ENCODE assay signal across 20 cellular contexts in the genomic region with DNA sequence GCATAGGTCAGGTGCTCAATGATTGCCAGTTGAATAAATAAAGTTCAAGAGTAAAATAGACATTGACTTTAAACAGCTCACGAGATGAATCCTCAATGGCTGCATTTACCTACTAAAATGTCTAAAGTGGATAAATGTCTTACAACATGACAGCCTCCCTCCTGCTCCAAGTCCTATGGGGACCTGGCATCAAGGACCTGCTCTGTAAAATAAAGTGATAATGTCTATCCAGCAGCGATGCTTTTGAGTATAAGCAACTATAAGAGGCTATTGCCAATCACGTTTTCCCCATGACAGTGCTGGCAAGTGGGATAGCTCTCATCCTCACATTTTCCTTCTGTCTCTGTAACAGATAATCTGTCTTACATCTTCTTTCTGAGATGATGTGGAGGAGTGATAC. TPM values are rescaled to one million over a fixed set of nuclear protein-coding genes. Genes with fewer than 3 reads are reported as not detected.
"Had no signal": no experiment of that assay in that cellular context is flagged by ENCODE, and none has a peak within 500 bp of the region (broad histone marks: within the 10 kb centered on the region; RNA-seq: fewer than 3 reads in every experiment).

No MANE protein-coding gene starts in this region.

- H3K36me3 ChIP-seq: MG63 had no signal

- H3K27me3 ChIP-seq: MG63 had no signal

- DNase-seq: KBM-7, MG63, NCI-H1092, NCI-H1105 treated with DMSO at 0.1 percent for 48 hours, NCI-H1417 treated with DMSO at 0.1 percent for 48 hours, NCI-H146, NCI-H1694 treated with DMSO at 0.1 percent for 48 hours, NCI-H1930, NCI-H2081, NCI-H2107, NCI-H2227 treated with DMSO at 0.1 percent for 48 hours, NCI-H524, NCI-H526 treated with DMSO at 0.1 percent for 48 hours, NCI-H748 treated with DMSO at 0.1 percent for 48 hours, SHP77, SK-N-SH, SW 1271 had no signal

- H3K9ac ChIP-seq: SK-N-SH had no signal

- H3K27ac ChIP-seq: RWPE1 had no signal

- H3K9me3 ChIP-seq: MG63, SK-N-SH had no signal

- H3K9me2 ChIP-seq: SK-N-SH had no signal

- H3K4me3 ChIP-seq: MG63 had no signal

- ATAC-seq: Panc1 had no signal

- H3K4me2 ChIP-seq: SK-N-SH had no signal

RNA-seq across cellular contexts. Expression of gene RASGRP3, which starts 37.0 kb away (rescaled TPM):
- total RNA-seq: NCI-H460 had no signal
